21 cellular contexts compared by ENCODE assay signal in genomic region chr5:14180437-14180836, GRCh38. TPM values are rescaled to one million over a fixed set of nuclear protein-coding genes. Genes with fewer than 3 reads are reported as not detected.
DNase-seq lines count a peak whose midpoint lies in the region; ATAC-seq and TF ChIP-seq lines count a peak whose summit lies in the region.
"Had no signal": no experiment of that assay in that cellular context is flagged by ENCODE, and none has a peak within 500 bp of the region (broad histone marks: within the 10 kb centered on the region; RNA-seq: fewer than 3 reads in every experiment).

No MANE protein-coding gene starts in this region.

- no peak overlapping the region for H2BK15ac ChIP-seq in IMR-90 (ENCODE audit: low read depth, low read length)

- peaks cover 31% of the 10 kb centered on the region for H3K79me2 ChIP-seq in trophoblast cell (ENCODE audit: control insufficient read depth, insufficient read depth, low read length, poor library complexity)

- DNase-seq in EL = peak; percentile 57
- no peak for DNase-seq in IMR-90
- no peak for DNase-seq in brain microvascular endothelial cell
- peak; percentile 92 to 96 for DNase-seq in trophoblast cell
- no peak for DNase-seq in prostate gland (ENCODE audit: low spot score)
- no peak for DNase-seq in RPMI8226
- DNase-seq: ACHN; AML-193; Caco-2; CD4-positive, CD25-positive, alpha-beta regulatory T cell; H9; KG1; NCI-H1092; NCI-H146; NCI-H2081; NCI-H510A; NCI-H774; Peyer's patch; SHP77 had no signal

- dilution Hi-C loops in IMR-90 (cut with HindIII; ENCODE audit: low sequenced_read_pairs, unreplicated experiment) = no loop called here

- POLR2A ChIA-PET in IMR-90 (lab: Charles Lee; ENCODE audit: unreplicated experiment) = no interaction called here

- ATAC-seq in IMR-90 (ENCODE audit: low read depth) = no peak
- ATAC-seq in GM19452 (IDR thresholded peaks at IDR 0.05; ENCODE audit: unreplicated experiment) = no peak
- ATAC-seq in HG03460 (IDR thresholded peaks at IDR 0.05; ENCODE audit: unreplicated experiment) = no peak

- CTCF ChIA-PET in IMR-90 (lab: Yijun Ruan, JAX) = no interaction called here

- H3K79me1 ChIP-seq in IMR-90 (ENCODE audit: low read depth in 1 of 2, low read length in 2 of 2) (peaks cover 0 to 23% of the 10 kb centered on the region in 2 experiments; a peak in 2 of 4 replicates), trophoblast cell (ENCODE audit: low read length) (peaks cover 11% of the 10 kb centered on the region)

- 0 out of 2 replicates have a peak overlapping the region, but pooled peaks have one; percentile 23 for H2BK20ac ChIP-seq in IMR-90 (ENCODE audit: low read depth, low read length)

- H3K9me1 ChIP-seq in IMR-90 (ENCODE audit: insufficient read depth, low read length) = peaks cover 28% of the 10 kb centered on the region

- peak overlapping the region; percentile 42; the same call in 1 of the 2 replicates for H3K18ac ChIP-seq in IMR-90 (ENCODE audit: low read depth, low read length)
- no peak overlapping the region for H3K18ac ChIP-seq in trophoblast cell (ENCODE audit: low read length)

- H3K27ac ChIP-seq in IMR-90 (ENCODE audit: insufficient read depth, low read length) (peak overlapping the region; percentile 53), brain microvascular endothelial cell (peak overlapping the region; percentile 21), trophoblast cell (ENCODE audit: low read depth, low read length) (peak overlapping the region; percentile 22), prostate gland (no peak overlapping the region)

- no peak for TF ChIP-seq POLR2A in IMR-90 (IDR thresholded peaks at IDR 0.05; ENCODE audit: low read depth, low read length)
- no peak for TF ChIP-seq POLR2A in prostate gland (IDR thresholded peaks at IDR 0.05)

- H3K36me3 ChIP-seq in IMR-90 (ENCODE audit: control insufficient read depth, insufficient read depth, low read length) = peaks cover 11% of the 10 kb centered on the region
- H3K36me3 ChIP-seq in brain microvascular endothelial cell (replicated peaks) = no peaks in the 10 kb centered on the region
- peaks cover 0 to 2% of the 10 kb centered on the region in 2 experiments for H3K36me3 ChIP-seq in trophoblast cell (ENCODE audit: control insufficient read depth in 1 of 2, insufficient read depth in 2 of 2, low read length in 2 of 2)
- H3K36me3 ChIP-seq in prostate gland = no peaks in the 10 kb centered on the region
- H3K36me3 ChIP-seq: Peyer's patch had no signal

- peak overlapping the region; percentile 58; the same call in 1 of the 2 replicates for H3K4ac ChIP-seq in IMR-90 (ENCODE audit: low read depth, low read length)
- peak overlapping the region; percentile 59 for H3K4ac ChIP-seq in trophoblast cell (ENCODE audit: low read depth, low read length)

- H3K4me2 ChIP-seq in IMR-90 (ENCODE audit: low read depth, low read length) (no peak overlapping the region), trophoblast cell (ENCODE audit: low read length) (no peak overlapping the region)

- in situ Hi-C loops in IMR-90 (cut with MboI; ENCODE audit: low sequenced_read_pairs) = no loop called here
- in situ Hi-C loops in brain microvascular endothelial cell (cut with HindIII; ENCODE audit: low pct_ligation_motif_present, low sequenced_read_pairs) = no loop called here

- peak overlapping the region; percentile 49 for H4K91ac ChIP-seq in IMR-90 (ENCODE audit: insufficient read depth, low read depth, low read length)
- H4K91ac ChIP-seq in trophoblast cell (ENCODE audit: low read depth, low read length) = no peak overlapping the region

- H4K5ac ChIP-seq in IMR-90 (ENCODE audit: low read depth, low read length) = no peak overlapping the region

- H3K23ac ChIP-seq in IMR-90 (ENCODE audit: low read depth, low read length) = no peak overlapping the region; the same call in 1 of the 2 replicates
- H3K23ac ChIP-seq in trophoblast cell (ENCODE audit: low read length) = no peak overlapping the region

- H2BK5ac ChIP-seq in IMR-90 (ENCODE audit: low read depth, low read length, poor library complexity, severe bottlenecking) (peak overlapping the region; percentile 100), trophoblast cell (ENCODE audit: low read depth, low read length, poor library complexity) (no peak overlapping the region)

- BruUV-seq in IMR-90 (replicated peaks; lab: Mats Ljungman, UMichigan) = no TSS peak

- no peak for TF ChIP-seq RAD21 in IMR-90 (IDR thresholded peaks at IDR 0.05; ENCODE audit: low read length)

- H2BK12ac ChIP-seq in trophoblast cell (ENCODE audit: low read length) = no peak overlapping the region

- no peak overlapping the region for H3K56ac ChIP-seq in IMR-90 (ENCODE audit: extremely low read depth, insufficient read depth, low read length)

- intact Hi-C loops in IMR-90 (cut with micrococcal nuclease) (no loop called here), prostate gland (cut with DNase I) (loop anchor here (5.0 kb wide), 1 partner anchor 87 kb away; no protein-coding TSS in a partner anchor)

- TF ChIP-seq CTCF in IMR-90 (conservative IDR thresholded peaks at IDR 0.05; ENCODE audit: low read depth, low read length) (no peak), brain microvascular endothelial cell (IDR thresholded peaks at IDR 0.05; ENCODE audit: low read depth, low read length, missing control alignments) (no peak), prostate gland (IDR thresholded peaks at IDR 0.05) (no peak)

- no peak overlapping the region for H4K12ac ChIP-seq in trophoblast cell (ENCODE audit: low read depth, low read length)

- no peak overlapping the region for H3K4me3 ChIP-seq in IMR-90 (ENCODE audit: insufficient read depth, low read depth, low read length)
- no peak overlapping the region for H3K4me3 ChIP-seq in brain microvascular endothelial cell (ENCODE audit: low read depth, low read length)
- no peak overlapping the region for H3K4me3 ChIP-seq in trophoblast cell (ENCODE audit: low read depth, low read length)
- H3K4me3 ChIP-seq in prostate gland = no peak overlapping the region
- H3K4me3 ChIP-seq: Peyer's patch had no signal

- H2AK5ac ChIP-seq in IMR-90 (ENCODE audit: low read depth, low read length) (peak overlapping the region; percentile 61), trophoblast cell (ENCODE audit: low read length) (no peak overlapping the region)

- H3K27me3 ChIP-seq in IMR-90 (ENCODE audit: control insufficient read depth, insufficient read depth, low read length) = no peaks in the 10 kb centered on the region
- no peaks in the 10 kb centered on the region for H3K27me3 ChIP-seq in brain microvascular endothelial cell (replicated peaks)
- no peaks in the 10 kb centered on the region for H3K27me3 ChIP-seq in trophoblast cell (ENCODE audit: insufficient read depth, low read length)
- no peaks in the 10 kb centered on the region for H3K27me3 ChIP-seq in prostate gland (replicated peaks; ENCODE audit: insufficient read depth)
- H3K27me3 ChIP-seq: Peyer's patch had no signal

- no peak overlapping the region for H3K9ac ChIP-seq in IMR-90 (ENCODE audit: low read depth, low read length)
- H3K9ac ChIP-seq in trophoblast cell (ENCODE audit: low read length) = no peak overlapping the region

- H4K20me1 ChIP-seq in IMR-90 (ENCODE audit: insufficient read depth, low read length) = peaks cover 84% of the 10 kb centered on the region

- H3K14ac ChIP-seq in IMR-90 (replicated peaks; ENCODE audit: low read depth, low read length) (peak overlapping the region; percentile 66), trophoblast cell (ENCODE audit: low read length) (no peak overlapping the region)

- no peak overlapping the region for H2AFZ ChIP-seq in IMR-90 (replicated peaks; ENCODE audit: low read length, poor library complexity)
- no peak overlapping the region for H2AFZ ChIP-seq in trophoblast cell (ENCODE audit: insufficient read depth, low read length, poor library complexity)

- peak overlapping the region; percentile 45; the same call in 1 of the 2 replicates for H2BK120ac ChIP-seq in IMR-90 (ENCODE audit: low read depth, low read length)
- H2BK120ac ChIP-seq in trophoblast cell (ENCODE audit: insufficient read depth, low read length, poor library complexity) = no peak overlapping the region

- H2AK9ac ChIP-seq in IMR-90 (replicated peaks; ENCODE audit: low read depth, low read length, poor library complexity) = no peak overlapping the region

- WGBS in IMR-90 (ENCODE audit: extremely low coverage in 2 of 2, insufficient read length in 1 of 2), 2 experiments = no CpG with 5 or more reads among the region's 3 CpGs
- WGBS in trophoblast cell (ENCODE audit: extremely low coverage, insufficient coverage, insufficient read length) = no CpG with 5 or more reads among the region's 3 CpGs
- 66% methylated on average over 3 of the region's 3 CpGs for WGBS in prostate gland

- H3K9me3 ChIP-seq in IMR-90 (ENCODE audit: control insufficient read depth, insufficient read depth, low read length) = no peaks in the 10 kb centered on the region
- no peaks in the 10 kb centered on the region for H3K9me3 ChIP-seq in trophoblast cell (ENCODE audit: insufficient read depth, low read depth, low read length)
- H3K9me3 ChIP-seq in prostate gland = no peaks in the 10 kb centered on the region
- H3K9me3 ChIP-seq: Caco-2, Peyer's patch had no signal

- peak overlapping the region in 1 of 2 experiments; percentile 67; a peak in 3 of 4 replicates for H4K8ac ChIP-seq in IMR-90 (ENCODE audit: low read depth in 2 of 2, low read length in 2 of 2)
- no peak overlapping the region for H4K8ac ChIP-seq in trophoblast cell (ENCODE audit: low read depth, low read length)

- H3K4me1 ChIP-seq in IMR-90 (ENCODE audit: control insufficient read depth, insufficient read depth, low read length) = peaks cover 53% of the 10 kb centered on the region
- peaks cover 34% of the 10 kb centered on the region in 2 experiments for H3K4me1 ChIP-seq in trophoblast cell (ENCODE audit: control insufficient read depth in 1 of 2, insufficient read depth in 2 of 2, low read length in 2 of 2)
- peaks cover 2% of the 10 kb centered on the region for H3K4me1 ChIP-seq in prostate gland (replicated peaks)

TF ChIP-seq in IMR-90, 13 proteins besides CTCF, POLR2A, EP300 and RAD21:
- no peak for TF ChIP-seq RCOR1 (IDR thresholded peaks at IDR 0.05; ENCODE audit: insufficient replicate concordance, low read length)
- TF ChIP-seq RFX5 (IDR thresholded peaks at IDR 0.05; ENCODE audit: low read depth, low read length) = no peak
- TF ChIP-seq CEBPB (IDR thresholded peaks at IDR 0.05; ENCODE audit: low read depth, low read length) = no peak
- no peak for TF ChIP-seq MAFK (IDR thresholded peaks at IDR 0.05; ENCODE audit: low read depth, low read length)

RNA-seq across cellular contexts. Expression of gene TRIO, which starts 37.3 kb away (rescaled TPM):
- total RNA-seq in IMR-90 (2012; rRNA removed) (487 and 522 TPM in 2 replicates), prostate gland (100 to 1,000 TPM in 1 of 2 donors, 10 to 100 TPM in 1; 90.3 to 197 TPM)
- 206 and 225 TPM in 2 replicates for polyA plus RNA-seq in IMR-90 (2012; rRNA removed)
- polyA plus RNA-seq in IMR-90 (2012; cell fraction: cytosol; rRNA removed) = 126 and 196 TPM in 2 replicates
- polyA plus RNA-seq in IMR-90 (2012; cell fraction: nucleus; rRNA removed; ENCODE audit: low replicate concordance) = 1,045 and 1,428 TPM in 2 replicates
- 47.9 and 49.7 TPM in 2 replicates for polyA plus RNA-seq in trophoblast cell (2013)

Comparison
In these comparisons a context has a peak if more than half of its experiments do, and no peak if none do; other contexts are left out.
1. DNase-seq: peak in EL (single experiment) and trophoblast cell (2 of 2); none in IMR-90 (single experiment), brain microvascular endothelial cell (single experiment), prostate gland (single experiment) and RPMI8226 (single experiment).
2. H3K27ac ChIP-seq: peak in IMR-90 (single experiment), brain microvascular endothelial cell (single experiment) and trophoblast cell (single experiment); none in prostate gland (0 of 2).